Comparison of ENCODE assay signal across 8 cellular contexts in the genomic region with DNA sequence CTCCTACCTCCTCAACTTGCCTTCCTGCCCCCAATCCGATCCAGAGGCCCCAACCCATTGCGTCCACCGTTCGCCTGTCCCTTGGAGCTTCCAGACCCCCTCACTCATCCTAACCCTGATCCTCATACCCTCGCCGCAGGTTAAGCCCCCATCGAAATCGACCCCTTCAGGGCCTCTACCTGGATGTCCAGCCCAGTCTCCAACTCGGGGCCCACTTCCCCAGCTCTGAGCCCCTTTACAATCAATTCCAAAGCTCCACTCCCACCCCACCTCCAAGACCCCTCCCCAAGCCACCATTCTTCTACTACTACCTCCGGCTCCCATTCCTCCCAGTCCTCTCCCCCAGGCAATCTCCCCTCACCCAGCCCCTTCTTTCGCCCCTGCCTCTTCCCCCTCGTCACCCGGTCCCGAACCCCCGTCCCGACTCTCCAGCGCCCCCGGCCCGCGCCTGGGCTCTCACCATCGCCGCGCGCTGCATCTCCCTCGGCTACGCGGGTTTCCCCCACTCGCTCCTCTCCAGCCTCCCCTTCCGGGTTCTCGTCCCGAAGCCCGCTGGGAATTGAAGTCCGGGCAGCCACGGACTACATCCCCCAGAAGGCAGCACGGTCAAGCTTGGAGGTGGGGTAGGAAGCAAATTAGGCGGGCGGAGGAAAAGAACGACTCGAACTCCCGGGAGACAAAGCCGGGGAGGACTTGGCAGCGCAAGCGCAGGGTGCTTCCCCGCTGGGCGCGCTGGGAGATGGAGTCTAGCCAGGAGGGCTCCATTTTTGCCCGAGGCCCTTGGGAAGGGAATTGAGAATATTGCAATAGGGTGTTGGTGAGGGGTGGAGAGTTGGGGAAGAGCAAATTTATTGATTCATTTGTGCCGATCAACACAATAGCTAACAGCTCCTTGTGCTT. TPM values are rescaled to one million over a fixed set of nuclear protein-coding genes. Genes with fewer than 3 reads are reported as not detected.
A peak's percentile ranks its signal among the peaks of the same experiment; 100 is the strongest.
DNase-seq lines count a peak whose midpoint lies in the region; ATAC-seq and TF ChIP-seq lines count a peak whose summit lies in the region.

A gene with protein sequence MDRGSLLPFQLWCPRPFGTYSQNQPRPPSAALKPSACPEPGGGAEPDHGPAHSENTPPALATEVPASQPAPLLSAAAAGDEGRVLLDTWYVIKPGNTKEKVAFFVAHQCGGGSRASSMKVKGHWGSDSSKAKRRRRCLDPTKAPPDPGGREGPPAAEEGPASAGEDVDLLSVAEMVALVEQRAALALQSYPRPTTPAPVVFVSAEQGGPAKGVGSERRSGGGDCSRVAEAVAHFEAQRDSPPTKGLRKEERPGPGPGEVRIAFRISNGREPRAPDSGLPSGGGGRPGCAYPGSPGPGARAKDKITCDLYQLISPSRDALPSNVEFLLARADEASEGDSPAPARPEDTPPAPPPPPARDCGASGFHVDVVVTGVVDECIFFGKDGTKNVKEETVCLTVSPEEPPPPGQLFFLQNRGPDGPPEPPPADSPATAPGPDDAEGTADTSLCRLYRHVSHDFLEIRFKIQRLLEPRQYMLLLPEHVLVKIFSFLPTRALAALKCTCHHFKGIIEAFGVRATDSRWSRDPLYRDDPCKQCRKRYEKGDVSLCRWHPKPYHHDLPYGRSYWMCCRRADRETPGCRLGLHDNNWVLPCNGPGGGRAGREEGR (minus strand): TSS at position 508 of the 900 bp plus-strand sequence. CDS start 17,401 bp downstream, outside the sequence.

- H3K4me1 Mint-ChIP-seq in activated B cell treated with CpG ODN at 0.5 μM for 24 hours: peaks cover 25% of the 10 kb centered on the region
- H3K4me1 Mint-ChIP-seq in immature natural killer cell: peaks cover 22 to 35% of the 10 kb centered on the region in 2 donors

- DNase-seq in AG08396 (ENCODE audit: low spot score) (peak; percentile 96), NCI-H345 (lab: John Stamatoyannopoulos, UW) (peak; percentile 97), activated B cell treated with CpG ODN at 0.5 μM for 24 hours (peak; percentile 86), immature natural killer cell (peak; percentile 87 to 90 (median 88)), smooth muscle cell of the brain vasculature (ENCODE audit: low read depth, low spot score) (peak; percentile 90)
- DNase-seq in central memory CD4-positive, alpha-beta T cell: peak; percentile 91

- intact Hi-C loops in activated B cell treated with CpG ODN at 0.5 μM for 24 hours (cut with micrococcal nuclease): loop anchor here (1.0 to 2.0 kb wide), 7 partner anchors 13 to 156 kb away; a partner anchor contains a TSS

- CTCF ChIA-PET in activated B cell treated with CpG ODN at 0.5 μM for 24 hours (lab: Charles Lee): interaction anchor here (0.7 to 2.2 kb wide), 6 partner anchors 13 to 797 kb away, joined by 3 to 9 read pairs (median 4); a partner anchor contains a TSS

- ATAC-seq in GM18907 (IDR thresholded peaks at IDR 0.05; ENCODE audit: unreplicated experiment) (peak; percentile 94), HG03175 (IDR thresholded peaks at IDR 0.05; ENCODE audit: unreplicated experiment) (peak; percentile 96), activated B cell treated with CpG ODN at 0.5 μM for 24 hours (ENCODE audit: low read depth) (peak; percentile 98)

- H3K9me3 Mint-ChIP-seq in activated B cell treated with CpG ODN at 0.5 μM for 24 hours: no peaks in the 10 kb centered on the region
- no peaks in the 10 kb centered on the region for H3K9me3 Mint-ChIP-seq in immature natural killer cell

- no peaks in the 10 kb centered on the region for H3K27me3 Mint-ChIP-seq in activated B cell treated with CpG ODN at 0.5 μM for 24 hours
- H3K27me3 Mint-ChIP-seq in immature natural killer cell (ENCODE audit: low read depth in 3 of 3): peaks cover 0 to 2% (median 0%) of the 10 kb centered on the region in 3 donors

- POLR2A ChIA-PET in activated B cell treated with CpG ODN at 0.5 μM for 24 hours (lab: Charles Lee): interaction anchor here (0.6 to 3.3 kb wide), 18 partner anchors 9 to 552 kb away, joined by 3 to 59 read pairs (median 6); a partner anchor contains a TSS

- peak within 1 kb of the TSS; percentile 93 for H3K27ac Mint-ChIP-seq in activated B cell treated with CpG ODN at 0.5 μM for 24 hours
- peak within 1 kb of the TSS; percentile 83 to 97 (median 91) for H3K27ac Mint-ChIP-seq in immature natural killer cell

- peaks cover 18% of the 10 kb centered on the region for H3K36me3 Mint-ChIP-seq in activated B cell treated with CpG ODN at 0.5 μM for 24 hours (ENCODE audit: low read depth)
- H3K36me3 Mint-ChIP-seq in immature natural killer cell: peaks cover 0 to 3% (median 0%) of the 10 kb centered on the region in 3 donors

- TF ChIP-seq CTCF in activated B cell treated with CpG ODN at 0.5 μM for 24 hours (IDR thresholded peaks at IDR 0.05): no peak

- peak within 1 kb of the TSS; percentile 95 for H3K4me3 Mint-ChIP-seq in activated B cell treated with CpG ODN at 0.5 μM for 24 hours
- peak within 1 kb of the TSS; percentile 91 to 97 (median 93) for H3K4me3 Mint-ChIP-seq in immature natural killer cell

RNA-seq across cellular contexts. Expression of the gene that starts here (rescaled TPM):
- total RNA-seq in activated B cell treated with CpG ODN at 0.5 μM for 24 hours: 36.3 and 44.0 TPM in 2 replicates
- 10 to 100 TPM in 1 of 3 donors, 1 to 10 TPM in 2; 5.9 to 15.6 (median 7.5) TPM for polyA plus RNA-seq in immature natural killer cell

Comparison
In these comparisons a context has a peak if more than half of its experiments do, and no peak if none do; other contexts are left out.
1. Peak in every context shown above with its lines: DNase-seq and ATAC-seq.